In the genomic region with DNA sequence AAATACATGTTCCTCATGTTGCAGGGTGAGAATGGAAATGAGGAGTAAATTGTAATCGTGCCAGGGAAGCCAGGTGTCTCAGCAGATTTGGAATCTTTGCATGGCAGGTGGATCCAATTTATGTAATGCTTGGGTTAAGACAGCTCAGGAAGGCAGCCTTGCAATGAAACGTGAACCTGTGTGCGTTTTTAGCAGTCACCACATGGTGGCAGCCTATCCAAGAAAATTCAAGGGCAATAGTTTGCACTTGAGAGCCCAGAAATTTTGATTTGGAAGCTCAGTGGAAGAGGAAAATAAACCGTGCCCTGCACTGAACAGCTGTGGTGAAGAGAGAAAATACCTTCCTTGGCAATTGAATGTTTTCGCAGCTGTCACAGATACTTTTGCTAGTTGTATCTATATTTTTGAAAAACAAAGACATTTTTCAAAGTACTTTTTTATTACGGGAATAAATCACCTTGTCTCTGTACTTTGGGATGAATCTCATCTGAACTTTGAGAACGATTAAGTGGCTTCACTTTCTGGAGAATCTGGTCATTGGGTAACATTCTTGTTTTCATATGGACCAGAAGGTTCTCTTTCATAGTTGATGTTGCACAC, we compare ENCODE assay signal across 8 cellular contexts.
DNase-seq lines count a peak whose midpoint lies in the region; TF ChIP-seq lines count a peak whose summit lies in the region.

No MANE protein-coding gene starts in this region.

- DNase-seq in DMS53 (lab: John Stamatoyannopoulos, UW) = peak; percentile 83
- peak; percentile 74 for DNase-seq in HEK293T (ENCODE audit: extremely low spot score)
- DNase-seq in NCI-H2107 (lab: John Stamatoyannopoulos, UW) = peak; percentile 71
- DNase-seq in WERI-Rb-1 = peak; percentile 67
- DNase-seq in central memory CD4-positive, alpha-beta T cell = peak; percentile 44
- peak; percentile 52 for DNase-seq in kidney glomerular epithelial cell (lab: John Stamatoyannopoulos, UW)
- DNase-seq in stimulated activated CD4-positive, alpha-beta T cell treated with anti-CD3 and anti-CD28 coated beads, Interleukin-2, amount 100 ng/mL, for 48 hours = peak; percentile 41 to 51
- no peak for DNase-seq in GF-D8 (lab: John Stamatoyannopoulos, UW)

- H3K36me3 ChIP-seq in WERI-Rb-1 = peaks cover 29% of the 10 kb centered on the region

- no peak overlapping the region for H3K27ac ChIP-seq in WERI-Rb-1

- H3K4me3 ChIP-seq in WERI-Rb-1 (ENCODE audit: low read depth, low read length) = no peak overlapping the region

- CTCF ChIA-PET in HEK293T (lab: Yijun Ruan, JAX) = interaction anchor here (0.6 to 1.9 kb wide), 20 partner anchors 10 to 627 kb away, joined by 3 to 14 read pairs (median 3); a partner anchor contains a TSS

- H3K27me3 ChIP-seq in WERI-Rb-1 (ENCODE audit: insufficient read depth, low read depth, severe bottlenecking) = no peaks in the 10 kb centered on the region

- no peaks in the 10 kb centered on the region for H3K9me3 ChIP-seq in WERI-Rb-1 (ENCODE audit: severe bottlenecking)

- POLR2A ChIA-PET in HEK293T (lab: Yijun Ruan, JAX) = no interaction called here

- TF ChIP-seq CTCF in WERI-Rb-1 (IDR thresholded peaks at IDR 0.05; ENCODE audit: low read depth, low read length) = peak; percentile 75

TF ChIP-seq in HEK293T, 16 proteins besides CTCF, POLR2A, EP300 and RAD21:
- TF ChIP-seq, protein P1, sequence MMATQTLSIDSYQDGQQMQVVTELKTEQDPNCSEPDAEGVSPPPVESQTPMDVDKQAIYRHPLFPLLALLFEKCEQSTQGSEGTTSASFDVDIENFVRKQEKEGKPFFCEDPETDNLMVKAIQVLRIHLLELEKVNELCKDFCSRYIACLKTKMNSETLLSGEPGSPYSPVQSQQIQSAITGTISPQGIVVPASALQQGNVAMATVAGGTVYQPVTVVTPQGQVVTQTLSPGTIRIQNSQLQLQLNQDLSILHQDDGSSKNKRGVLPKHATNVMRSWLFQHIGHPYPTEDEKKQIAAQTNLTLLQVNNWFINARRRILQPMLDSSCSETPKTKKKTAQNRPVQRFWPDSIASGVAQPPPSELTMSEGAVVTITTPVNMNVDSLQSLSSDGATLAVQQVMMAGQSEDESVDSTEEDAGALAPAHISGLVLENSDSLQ (IDR thresholded peaks at IDR 0.05) = 0 out of 2 replicates have a peak, but pooled peaks have one; percentile 5
- no peak for TF ChIP-seq FOXM1 (IDR thresholded peaks at IDR 0.05; ENCODE audit: borderline replicate concordance)
